In genomic region chr11:12526789-12527188, GRCh38 we compare ENCODE assay signal across 18 cellular contexts.
DNase-seq lines count a peak whose midpoint lies in the region; ATAC-seq, FAIRE-seq and TF ChIP-seq lines count a peak whose summit lies in the region.
"Had no signal": no experiment of that assay in that cellular context is flagged by ENCODE, and none has a peak within 500 bp of the region (broad histone marks: within the 10 kb centered on the region; RNA-seq: fewer than 3 reads in every experiment).

No MANE protein-coding gene starts in this region.

- H3K9me3 Mint-ChIP-seq in astrocyte (ENCODE audit: unreplicated experiment): no peaks in the 10 kb centered on the region
- H3K9me3 Mint-ChIP-seq: activated naive CD4-positive, alpha-beta T cell treated with anti-CD3 and anti-CD28 coated beads, Interleukin-2, amount 50 U/mL, for 72 hours; neural progenitor cell had no signal

- 53% methylated on average over 1 of the region's 1 CpG; no CpG with 5 or more reads in 1 of the 2 donors for WGBS in transverse colon (ENCODE audit: low coverage in 1 of 2), 2 donors

- peaks cover 19% of the 10 kb centered on the region for H3K4me1 ChIP-seq in left ventricle myocardium inferior
- peaks cover 10% of the 10 kb centered on the region for H3K4me1 ChIP-seq in astrocyte (ENCODE audit: insufficient read depth, low read length)
- peaks cover 0 to 7% (median 3%) of the 10 kb centered on the region in 4 donors for H3K4me1 ChIP-seq in transverse colon
- H3K4me1 ChIP-seq in gastrocnemius medialis: no peaks in the 10 kb centered on the region
- H3K4me1 ChIP-seq: neural progenitor cell had no signal

- H3K4me2 ChIP-seq in astrocyte (ENCODE audit: low read length): peak overlapping the region; percentile 28
- H3K4me2 ChIP-seq: neural progenitor cell had no signal

- H3K4me1 Mint-ChIP-seq in astrocyte (ENCODE audit: low read depth, unreplicated experiment): peaks cover 23% of the 10 kb centered on the region

- H3K9ac ChIP-seq in astrocyte (ENCODE audit: low read length): peak overlapping the region; percentile 4
- H3K9ac ChIP-seq: neural progenitor cell had no signal

- in situ Hi-C loops in transverse colon (cut with MboI; ENCODE audit: low pct_ligation_motif_present in 1 of 4, low pct_unique_long_range_greater_than_20kb in 1 of 4, low sequenced_read_pairs in 3 of 4) (no loop called here), gastrocnemius medialis (cut with MboI; ENCODE audit: low sequenced_read_pairs in 4 of 4) (no loop called here)

- H4K20me1 ChIP-seq in astrocyte (ENCODE audit: insufficient read depth, low read length): peaks cover 9% of the 10 kb centered on the region

- TF ChIP-seq CTCF in left ventricle myocardium inferior (IDR thresholded peaks at IDR 0.05; ENCODE audit: borderline replicate concordance) (no peak), astrocyte (IDR thresholded peaks at IDR 0.05; ENCODE audit: insufficient read depth, low read depth, low read length) (no peak), transverse colon (IDR thresholded peaks at IDR 0.05) (no peak), gastrocnemius medialis (IDR thresholded peaks at IDR 0.05 in 4 of 5, conservative IDR thresholded peaks at IDR 0.05 in 1 of 5) (no peak)

- H3K36me3 Mint-ChIP-seq in astrocyte (ENCODE audit: low read depth, unreplicated experiment): peaks cover 18% of the 10 kb centered on the region
- H3K36me3 Mint-ChIP-seq: activated naive CD4-positive, alpha-beta T cell treated with anti-CD3 and anti-CD28 coated beads, Interleukin-2, amount 50 U/mL, for 72 hours had no signal

- intact Hi-C loops in Right ventricle myocardium superior (cut with DNase I) (no loop called here), left ventricle myocardium inferior (cut with micrococcal nuclease) (no loop called here), transverse colon (cut with DNase I; ENCODE audit: low total_unique reads) (no loop called here), gastrocnemius medialis (cut with DNase I; ENCODE audit: low total_unique reads) (no loop called here)

- H2AFZ ChIP-seq in astrocyte (ENCODE audit: low read depth, low read length): no peak overlapping the region
- H2AFZ ChIP-seq: neural progenitor cell had no signal

- no peaks in the 10 kb centered on the region for H3K27me3 Mint-ChIP-seq in astrocyte (ENCODE audit: low read depth, unreplicated experiment)

- H3K27me3 ChIP-seq in left ventricle myocardium inferior (ENCODE audit: low read depth): no peaks in the 10 kb centered on the region
- H3K27me3 ChIP-seq in astrocyte (ENCODE audit: insufficient read depth, low read length): no peaks in the 10 kb centered on the region
- no peaks in the 10 kb centered on the region for H3K27me3 ChIP-seq in transverse colon
- H3K27me3 ChIP-seq in gastrocnemius medialis: no peaks in the 10 kb centered on the region
- H3K27me3 ChIP-seq: neural progenitor cell, upper lobe of left lung had no signal

- ATAC-seq in Right ventricle myocardium superior (ENCODE audit: poor library complexity) (peak; percentile 41), GM19452 (IDR thresholded peaks at IDR 0.05; ENCODE audit: unreplicated experiment) (no peak), gastrocnemius medialis (no peak)
- ATAC-seq: activated naive CD4-positive, alpha-beta T cell treated with anti-CD3 and anti-CD28 coated beads, Interleukin-2, amount 50 U/mL, for 72 hours had no signal

- H3K4me3 ChIP-seq in left ventricle myocardium inferior (no peak overlapping the region), astrocyte (ENCODE audit: insufficient read depth, low read depth, low read length) (no peak overlapping the region), transverse colon (no peak overlapping the region), gastrocnemius medialis (no peak overlapping the region)
- H3K4me3 ChIP-seq: neural progenitor cell, upper lobe of left lung had no signal

- peak; percentile 90 for FAIRE-seq in astrocyte (lab: Jason Lieb, UNC)
- FAIRE-seq: HTR-8/SVneo, TTC549 had no signal

- H3K27ac ChIP-seq in left ventricle myocardium inferior (replicated peaks) (no peak overlapping the region), astrocyte (ENCODE audit: low read depth, low read length) (no peak overlapping the region), transverse colon (peak overlapping the region in 3 of 4 donors; percentile 22 to 33 (median 32)), gastrocnemius medialis (no peak overlapping the region)
- H3K27ac ChIP-seq: neural progenitor cell, upper lobe of left lung had no signal

- no peaks in the 10 kb centered on the region for H3K79me2 ChIP-seq in astrocyte (ENCODE audit: insufficient read depth, low read length)

- H3K36me3 ChIP-seq in left ventricle myocardium inferior: peaks cover 24% of the 10 kb centered on the region
- peaks cover 21% of the 10 kb centered on the region for H3K36me3 ChIP-seq in astrocyte (ENCODE audit: insufficient read depth, low read length)
- no peaks in the 10 kb centered on the region for H3K36me3 ChIP-seq in transverse colon
- no peaks in the 10 kb centered on the region for H3K36me3 ChIP-seq in gastrocnemius medialis
- H3K36me3 ChIP-seq: neural progenitor cell had no signal

- no peak for TF ChIP-seq POLR2A in transverse colon (IDR thresholded peaks at IDR 0.05)
- no peak for TF ChIP-seq POLR2A in gastrocnemius medialis (IDR thresholded peaks at IDR 0.05)

- no peaks in the 10 kb centered on the region for H3K9me3 ChIP-seq in left ventricle myocardium inferior (replicated peaks)
- no peaks in the 10 kb centered on the region for H3K9me3 ChIP-seq in astrocyte (ENCODE audit: insufficient read depth, low read depth, low read length)
- no peaks in the 10 kb centered on the region for H3K9me3 ChIP-seq in transverse colon
- H3K9me3 ChIP-seq in gastrocnemius medialis: no peaks in the 10 kb centered on the region
- H3K9me3 ChIP-seq: upper lobe of left lung had no signal

- peak overlapping the region; percentile 3 for H3K27ac Mint-ChIP-seq in astrocyte (ENCODE audit: unreplicated experiment)
- H3K27ac Mint-ChIP-seq: activated naive CD4-positive, alpha-beta T cell treated with anti-CD3 and anti-CD28 coated beads, Interleukin-2, amount 50 U/mL, for 72 hours; neural progenitor cell had no signal

- DNase-seq in Right ventricle myocardium superior: no peak
- DNase-seq in left ventricle myocardium inferior: no peak
- peak; percentile 77 for DNase-seq in astrocyte (ENCODE audit: low read depth)
- DNase-seq in hepatic stellate cell (ENCODE audit: low spot score): peak; percentile 64
- DNase-seq in transverse colon: no peak
- DNase-seq in NCI-H1092 (lab: John Stamatoyannopoulos, UW): no peak
- no peak for DNase-seq in gastrocnemius medialis
- DNase-seq: DMS79; H7; NCI-H1092 treated with DMSO at 0.1 percent for 48 hours; NCI-H446 treated with DMSO at 0.1 percent for 48 hours; stimulated activated CD4-positive, alpha-beta T cell treated with anti-CD3 and anti-CD28 coated beads, Interleukin-12 subunit alpha, Interleukin-12 subunit beta, amount 100 ng/mL, for 4 hours; upper lobe of left lung had no signal

- no peak overlapping the region for H3K4me3 Mint-ChIP-seq in astrocyte (ENCODE audit: unreplicated experiment)
- H3K4me3 Mint-ChIP-seq: neural progenitor cell had no signal

- TF ChIP-seq EP300 in transverse colon (IDR thresholded peaks at IDR 0.05; ENCODE audit: low read depth): no peak

Comparison
In these comparisons a context has a peak if more than half of its experiments do, and no peak if none do; other contexts are left out.
1. DNase-seq: peak in astrocyte (single experiment) and hepatic stellate cell (single experiment); none in Right ventricle myocardium superior (single experiment), left ventricle myocardium inferior (single experiment), transverse colon (single experiment), NCI-H1092 (single experiment) and gastrocnemius medialis (0 of 2).
2. H3K27ac ChIP-seq: peak in transverse colon (3 of 4); none in left ventricle myocardium inferior (single experiment), astrocyte (single experiment) and gastrocnemius medialis (0 of 4).